Comparison of ENCODE assay signal across 29 cellular contexts in genomic region chr7:130118801-130119200, GRCh38.
"Had no signal": no experiment of that assay in that cellular context is flagged by ENCODE, and none has a peak within 500 bp of the region (broad histone marks: within the 10 kb centered on the region; RNA-seq: fewer than 3 reads in every experiment).

No MANE protein-coding gene starts in this region.

- H3K9me3 ChIP-seq: ovary, psoas muscle, right lobe of liver, sigmoid colon, suprapubic skin, testis, tibial artery, transverse colon, upper lobe of right lung, uterus had no signal

- H3K9ac ChIP-seq: neural progenitor cell, parathyroid adenoma had no signal

- DNase-seq: naive thymus-derived CD8-positive, alpha-beta T cell; occipital lobe; ovary; posterior cingulate gyrus; psoas muscle; right cardiac atrium; right lobe of liver; sigmoid colon; small intestine; stimulated activated CD4-positive, alpha-beta T cell treated with anti-CD3 and anti-CD28 coated beads, Interleukin-15, amount 100 ng/mL, for 24 hours; stimulated activated CD4-positive, alpha-beta T cell treated with anti-CD3 and anti-CD28 coated beads, Interleukin-2, amount 100 ng/mL, for 24 hours; stimulated activated CD4-positive, alpha-beta T cell treated with anti-CD3 and anti-CD28 coated beads, Interleukin-2, amount 100 ng/mL, for 48 hours; stimulated activated CD4-positive, alpha-beta T cell treated with anti-CD3 and anti-CD28 coated beads, Interleukin-4, amount 100 ng/mL, for 24 hours; stimulated activated naive CD4-positive, alpha-beta T cell; stimulated activated naive CD8-positive, alpha-beta T cell treated with anti-CD3 and anti-CD28 coated beads, Interleukin-15, amount 100 ng/mL, for 72 hours; stimulated activated naive CD8-positive, alpha-beta T cell treated with anti-CD3 and anti-CD28 coated beads, Interleukin-15, Interleukin-2, amounts not matched to agents 100 U/mL and 50 U/mL, for 24 hours; substantia nigra; testis; tibial artery; transverse colon; upper lobe of right lung; uterus had no signal

- H2AFZ ChIP-seq: neural progenitor cell, parathyroid adenoma had no signal

- H3K27me3 Mint-ChIP-seq: naive thymus-derived CD8-positive, alpha-beta T cell; natural killer cell treated with Interleukin-12 subunit alpha and Interleukin-12 subunit beta and Interleukin-15 and Interleukin-18, amount 100 ng/mL, for 72 hours; progenitor cell of endocrine pancreas; stimulated activated memory B cell treated with anti-CD40 and anti-IgM and Interleukin-4, amounts not matched to agents 10 μg/mL and 1 μg/mL and 100 μg/mL, for 72 hours; stimulated activated naive CD8-positive, alpha-beta T cell treated with anti-CD3 and anti-CD28 coated beads, Interleukin-15, amount 100 ng/mL, for 72 hours; type B pancreatic cell had no signal

- H3K4me1 ChIP-seq: parathyroid adenoma, psoas muscle, sigmoid colon, suprapubic skin, testis, tibial artery, upper lobe of right lung, uterus had no signal

- ATAC-seq: naive thymus-derived CD8-positive, alpha-beta T cell; natural killer cell treated with Interleukin-12 subunit alpha and Interleukin-12 subunit beta and Interleukin-15 and Interleukin-18, amount 100 ng/mL, for 72 hours; psoas muscle; right cardiac atrium; right lobe of liver; stimulated activated memory B cell treated with anti-CD40 and anti-IgM and Interleukin-4, amounts not matched to agents 10 μg/mL and 1 μg/mL and 100 μg/mL, for 72 hours; stimulated activated naive CD8-positive, alpha-beta T cell treated with anti-CD3 and anti-CD28 coated beads, Interleukin-15, amount 100 ng/mL, for 72 hours; stimulated activated naive CD8-positive, alpha-beta T cell treated with anti-CD3 and anti-CD28 coated beads, Interleukin-15, Interleukin-2, amounts not matched to agents 100 U/mL and 50 U/mL, for 24 hours; upper lobe of right lung had no signal

- H3K4me1 Mint-ChIP-seq: neural progenitor cell had no signal

- H3K4me3 Mint-ChIP-seq: naive thymus-derived CD8-positive, alpha-beta T cell; natural killer cell treated with Interleukin-12 subunit alpha and Interleukin-12 subunit beta and Interleukin-15 and Interleukin-18, amount 100 ng/mL, for 72 hours; neural progenitor cell; stimulated activated memory B cell treated with anti-CD40 and anti-IgM and Interleukin-4, amounts not matched to agents 10 μg/mL and 1 μg/mL and 100 μg/mL, for 72 hours; stimulated activated naive CD8-positive, alpha-beta T cell treated with anti-CD3 and anti-CD28 coated beads, Interleukin-15, amount 100 ng/mL, for 72 hours; type B pancreatic cell had no signal

- H3K9me3 Mint-ChIP-seq: naive thymus-derived CD8-positive, alpha-beta T cell; natural killer cell treated with Interleukin-12 subunit alpha and Interleukin-12 subunit beta and Interleukin-15 and Interleukin-18, amount 100 ng/mL, for 72 hours; neural progenitor cell; stimulated activated naive CD8-positive, alpha-beta T cell treated with anti-CD3 and anti-CD28 coated beads, Interleukin-15, amount 100 ng/mL, for 72 hours; type B pancreatic cell had no signal

- H3K27me3 ChIP-seq: neural progenitor cell, ovary, right lobe of liver, sigmoid colon, suprapubic skin, testis, tibial artery, transverse colon, upper lobe of right lung, uterus had no signal

- H3K27ac ChIP-seq: neural progenitor cell, ovary, parathyroid adenoma, psoas muscle, right lobe of liver, sigmoid colon, suprapubic skin, testis, tibial artery, transverse colon, upper lobe of right lung, uterus had no signal

- H3K36me3 ChIP-seq: ovary, uterus had no signal

- H3K4me3 ChIP-seq: neural progenitor cell, ovary, psoas muscle, right lobe of liver, sigmoid colon, suprapubic skin, testis, tibial artery, transverse colon, upper lobe of right lung, uterus had no signal

- FAIRE-seq: small intestine had no signal

- H3K4me2 ChIP-seq: neural progenitor cell had no signal

- H3K27ac Mint-ChIP-seq: naive thymus-derived CD8-positive, alpha-beta T cell; natural killer cell treated with Interleukin-12 subunit alpha and Interleukin-12 subunit beta and Interleukin-15 and Interleukin-18, amount 100 ng/mL, for 72 hours; neural progenitor cell; progenitor cell of endocrine pancreas; stimulated activated memory B cell treated with anti-CD40 and anti-IgM and Interleukin-4, amounts not matched to agents 10 μg/mL and 1 μg/mL and 100 μg/mL, for 72 hours; stimulated activated naive CD8-positive, alpha-beta T cell treated with anti-CD3 and anti-CD28 coated beads, Interleukin-15, amount 100 ng/mL, for 72 hours; type B pancreatic cell had no signal
